ENCODE assay signal across 13 cellular contexts in genomic region chr12:57237653-57237951, GRCh38. TPM values are rescaled to one million over a fixed set of nuclear protein-coding genes. Genes with fewer than 3 reads are reported as not detected.
DNase-seq lines count a peak whose midpoint lies in the region; ATAC-seq, FAIRE-seq and TF ChIP-seq lines count a peak whose summit lies in the region.
"Had no signal": no experiment of that assay in that cellular context is flagged by ENCODE, and none has a peak within 500 bp of the region (broad histone marks: within the 10 kb centered on the region; RNA-seq: fewer than 3 reads in every experiment).

No MANE protein-coding gene starts in this region.

- H3K27me3 Mint-ChIP-seq in activated CD4-positive, alpha-beta T cell treated with anti-CD3 and anti-CD28 coated beads for 36 hours: peaks cover 39% of the 10 kb centered on the region
- H3K27me3 Mint-ChIP-seq in progenitor cell of endocrine pancreas: peaks cover 76% of the 10 kb centered on the region

- no peak overlapping the region for H3K27ac Mint-ChIP-seq in activated CD4-positive, alpha-beta T cell treated with anti-CD3 and anti-CD28 coated beads for 36 hours
- H3K27ac Mint-ChIP-seq in progenitor cell of endocrine pancreas: no peak overlapping the region
- H3K27ac Mint-ChIP-seq: activated CD8-positive, alpha-beta memory T cell treated with anti-CD3 and anti-CD28 coated beads, Interleukin-2, amount 10 ng/mL, durations not matched to agents 7 days and 5 days had no signal

- TF ChIP-seq CTCF in bronchial epithelial cell (IDR thresholded peaks at IDR 0.05; ENCODE audit: insufficient read depth, low read length, severe bottlenecking) (no peak), progenitor cell of endocrine pancreas (IDR thresholded peaks at IDR 0.05; ENCODE audit: unreplicated experiment) (no peak), foreskin fibroblast (IDR thresholded peaks at IDR 0.05; ENCODE audit: low read depth, low read length) (no peak)

- no peak overlapping the region for H3K4me3 ChIP-seq in bronchial epithelial cell (ENCODE audit: low read depth, low read length)
- H3K4me3 ChIP-seq in foreskin fibroblast (ENCODE audit: low read depth in 1 of 2, low read length in 2 of 2): no peak overlapping the region

- H3K9me3 Mint-ChIP-seq in activated CD4-positive, alpha-beta T cell treated with anti-CD3 and anti-CD28 coated beads for 36 hours (ENCODE audit: low read depth): no peaks in the 10 kb centered on the region
- no peaks in the 10 kb centered on the region for H3K9me3 Mint-ChIP-seq in progenitor cell of endocrine pancreas (ENCODE audit: low read depth)

- H3K36me3 Mint-ChIP-seq in activated CD4-positive, alpha-beta T cell treated with anti-CD3 and anti-CD28 coated beads for 36 hours (ENCODE audit: low read depth): peaks cover 33% of the 10 kb centered on the region
- H3K36me3 Mint-ChIP-seq in progenitor cell of endocrine pancreas (ENCODE audit: insufficient read depth): peaks cover 19% of the 10 kb centered on the region

- H3K36me3 ChIP-seq in bronchial epithelial cell (ENCODE audit: control insufficient read depth, insufficient read depth, low read length): peaks cover 21% of the 10 kb centered on the region

- POLR2A ChIA-PET in activated CD4-positive, alpha-beta T cell treated with anti-CD3 and anti-CD28 coated beads for 36 hours (lab: Charles Lee): interaction anchor here (0.6 to 1.1 kb wide), 2 partner anchors 9 to 10 kb away, joined by 3 to 4 read pairs; no protein-coding TSS in a partner anchor

- DNase-seq in activated CD4-positive, alpha-beta T cell treated with anti-CD3 and anti-CD28 coated beads for 36 hours: no peak
- no peak for DNase-seq in activated CD4-positive, alpha-beta T cell treated with anti-CD3 and anti-CD28 coated beads for 4 hours
- DNase-seq in NCI-H510A (lab: John Stamatoyannopoulos, UW) (peak; percentile 53), bronchial epithelial cell (ENCODE audit: low read depth) (peak; percentile 45), progenitor cell of endocrine pancreas (ENCODE audit: low spot score, unreplicated experiment) (no peak), amniotic stem cell (lab: John Stamatoyannopoulos, UW) (no peak), foreskin fibroblast (no peak)
- DNase-seq: activated CD8-positive, alpha-beta memory T cell treated with anti-CD3 and anti-CD28 coated beads, Interleukin-2, amount 10 ng/mL, durations not matched to agents 7 days and 5 days; stimulated activated CD4-positive, alpha-beta T cell treated with anti-CD3 and anti-CD28 coated beads, Interleukin-12 subunit alpha, Interleukin-12 subunit beta, amount 100 ng/mL, for 4 hours had no signal

- FAIRE-seq in bronchial epithelial cell (lab: Jason Lieb, UNC): no peak
- FAIRE-seq: HTR-8/SVneo, RCC 7860 had no signal

- H3K27me3 ChIP-seq in bronchial epithelial cell (ENCODE audit: control insufficient read depth, insufficient read depth, low read length): peaks cover 6% of the 10 kb centered on the region

- peak overlapping the region; percentile 83 for H3K4me3 Mint-ChIP-seq in activated CD4-positive, alpha-beta T cell treated with anti-CD3 and anti-CD28 coated beads for 36 hours
- peak overlapping the region; percentile 20 for H3K4me3 Mint-ChIP-seq in progenitor cell of endocrine pancreas (ENCODE audit: low read depth)

- intact Hi-C loops in activated CD4-positive, alpha-beta T cell treated with anti-CD3 and anti-CD28 coated beads for 36 hours (cut with DNase I, micrococcal nuclease): loop anchor here in 1 of 2 experiments (5.0 kb wide), 1 partner anchor 550 kb away; the partner anchor contains the start of gene PTGES3

- CTCF ChIA-PET in activated CD4-positive, alpha-beta T cell treated with anti-CD3 and anti-CD28 coated beads for 36 hours (lab: Charles Lee): interaction anchor here (0.5 to 9.9 kb wide), 5 partner anchors 10 to 218 kb away, joined by 3 to 282 read pairs (median 7); partner anchors contain the start of genes SHMT2 and STAT6

- ATAC-seq in activated CD4-positive, alpha-beta T cell treated with anti-CD3 and anti-CD28 coated beads for 36 hours: no peak
- no peak for ATAC-seq in HG03280 (IDR thresholded peaks at IDR 0.05; ENCODE audit: unreplicated experiment)
- ATAC-seq: left lung had no signal

- H3K4me1 Mint-ChIP-seq in activated CD4-positive, alpha-beta T cell treated with anti-CD3 and anti-CD28 coated beads for 36 hours: peaks cover 67% of the 10 kb centered on the region
- H3K4me1 Mint-ChIP-seq in progenitor cell of endocrine pancreas (ENCODE audit: low read depth): peaks cover 19% of the 10 kb centered on the region

RNA-seq across cellular contexts. Expression of gene SHMT2, which starts 8.1 kb away (rescaled TPM):
- total RNA-seq in activated CD4-positive, alpha-beta T cell treated with anti-CD3 and anti-CD28 coated beads for 36 hours: 100 to 1,000 TPM; 436 to 487 TPM
- total RNA-seq in bronchial epithelial cell: 357 and 413 TPM in 2 replicates
- total RNA-seq in progenitor cell of endocrine pancreas: 162 and 165 TPM in 2 replicates

RNA-seq across cellular contexts. Expression of gene STAC3, which starts 13.4 kb away (rescaled TPM):
- total RNA-seq in activated CD4-positive, alpha-beta T cell treated with anti-CD3 and anti-CD28 coated beads for 36 hours: 1 to 10 TPM; 2.5 to 2.8 TPM
- 0.26 and 0.51 TPM in 2 replicates for total RNA-seq in bronchial epithelial cell
- 6.0 and 6.1 TPM in 2 replicates for total RNA-seq in progenitor cell of endocrine pancreas

RNA-seq across cellular contexts. Expression of gene NXPH4, which starts 21.0 kb away (rescaled TPM):
- total RNA-seq in activated CD4-positive, alpha-beta T cell treated with anti-CD3 and anti-CD28 coated beads for 36 hours: under 1 TPM; 0.41 to 0.51 TPM
- total RNA-seq in bronchial epithelial cell (0.53 and 1.9 TPM in 2 replicates), progenitor cell of endocrine pancreas (1.7 and 2.0 TPM in 2 replicates)

Comparison
In these comparisons a context has a peak if more than half of its experiments do, and no peak if none do; other contexts are left out.
1. DNase-seq: peak in NCI-H510A (single experiment) and bronchial epithelial cell (single experiment); none in activated CD4-positive, alpha-beta T cell treated with anti-CD3 and anti-CD28 coated beads for 36 hours (single experiment), activated CD4-positive, alpha-beta T cell treated with anti-CD3 and anti-CD28 coated beads for 4 hours (0 of 2), progenitor cell of endocrine pancreas (single experiment), amniotic stem cell (single experiment) and foreskin fibroblast (0 of 2).